ENCODE assay signal across 21 cellular contexts in genomic region chr10:71635251-71635866, GRCh38.
DNase-seq lines count a peak whose midpoint lies in the region; ATAC-seq and TF ChIP-seq lines count a peak whose summit lies in the region.
"Had no signal": no experiment of that assay in that cellular context is flagged by ENCODE, and none has a peak within 500 bp of the region (broad histone marks: within the 10 kb centered on the region; RNA-seq: fewer than 3 reads in every experiment).

No MANE protein-coding gene starts in this region.

- no peaks in the 10 kb centered on the region for H3K36me3 ChIP-seq in BLaER1
- H3K36me3 ChIP-seq in Karpas-422 (ENCODE audit: insufficient read depth, low read length), result no peaks in the 10 kb centered on the region
- no peaks in the 10 kb centered on the region for H3K36me3 ChIP-seq in liver (ENCODE audit: control insufficient read depth in 4 of 4, insufficient read depth in 3 of 4, low read depth in 1 of 4, low read length in 3 of 4)
- no peaks in the 10 kb centered on the region for H3K36me3 ChIP-seq in ovary
- H3K36me3 ChIP-seq: SJSA1 had no signal

- H3K9ac ChIP-seq in BLaER1 (no peak overlapping the region), Karpas-422 (ENCODE audit: low read length) (peak overlapping the region; percentile 22), liver (ENCODE audit: low read depth in 1 of 2, low read length in 2 of 2) (no peak overlapping the region)

- no peak for TF ChIP-seq POLR2A in ovary (IDR thresholded peaks at IDR 0.05)

- 25% methylated on average over 13 of the region's 13 CpGs for WGBS in liver
- WGBS in ovary, 3 donors, result 78 to 81% (median 80%) methylated on average over 13 of the region's 13 CpGs

- TF ChIP-seq RAD21 in liver (IDR thresholded peaks at IDR 0.05), result peak in 1 of 2 donors; percentile 6

- CTCF ChIA-PET in WTC11 (lab: Charles Lee), result interaction anchor here (0.9 to 5.8 kb wide), 9 partner anchors 9 to 72 kb away, joined by 3 to 36 read pairs (median 4); no protein-coding TSS in a partner anchor
- CTCF ChIA-PET in activated CD4-positive, alpha-beta T cell treated with anti-CD3 and anti-CD28 coated beads, Interleukin-2, amount 10 ng/mL, durations not matched to agents 7 days and 5 days (lab: Charles Lee), result no interaction called here

- H3K36me3 Mint-ChIP-seq in WTC11, result no peaks in the 10 kb centered on the region
- no peaks in the 10 kb centered on the region for H3K36me3 Mint-ChIP-seq in activated CD4-positive, alpha-beta T cell treated with anti-CD3 and anti-CD28 coated beads, Interleukin-2, amount 10 ng/mL, durations not matched to agents 7 days and 5 days (ENCODE audit: low read depth)
- H3K36me3 Mint-ChIP-seq: activated naive CD8-positive, alpha-beta T cell treated with anti-CD3 and anti-CD28 coated beads, Interleukin-2, amount 10 ng/mL, durations not matched to agents 7 days and 5 days; brain; natural killer cell treated with Interleukin-12 subunit alpha and Interleukin-12 subunit beta and Interleukin-15 and Interleukin-18, amount 100 ng/mL, for 72 hours had no signal

- no peaks in the 10 kb centered on the region for H3K79me2 ChIP-seq in Karpas-422 (ENCODE audit: low read length)

- H3K4me2 ChIP-seq in BLaER1, result peak overlapping the region; percentile 62
- H3K4me2 ChIP-seq in Karpas-422 (ENCODE audit: low read depth, low read length, poor library complexity, severe bottlenecking), result peak overlapping the region; percentile 42
- H3K4me2 ChIP-seq: A549 had no signal

- peak; percentile 23 for ATAC-seq in WTC11
- ATAC-seq: A549; natural killer cell treated with Interleukin-12 subunit alpha and Interleukin-12 subunit beta and Interleukin-15 and Interleukin-18, amount 100 ng/mL, for 72 hours had no signal

- no peaks in the 10 kb centered on the region for H4K20me1 ChIP-seq in BLaER1
- H4K20me1 ChIP-seq in Karpas-422 (ENCODE audit: insufficient read depth, low read depth, low read length), result no peaks in the 10 kb centered on the region

- DNase-seq in Karpas-422, result no peak
- no peak for DNase-seq in WTC11 (ENCODE audit: low spot score)
- DNase-seq in activated CD4-positive, alpha-beta T cell treated with anti-CD3 and anti-CD28 coated beads, Interleukin-2, amount 10 ng/mL, durations not matched to agents 7 days and 5 days, result no peak
- DNase-seq in GM03348 (ENCODE audit: low spot score), result no peak
- DNase-seq in activated CD8-positive, alpha-beta memory T cell treated with anti-CD3 and anti-CD28 coated beads, Interleukin-2, amount 50 U/mL, for 48 hours, result no peak
- DNase-seq in ovary, result no peak
- DNase-seq: activated CD4-positive, alpha-beta T cell treated with anti-CD3 and anti-CD28 coated beads for 1 hour; activated naive CD8-positive, alpha-beta T cell treated with anti-CD3 and anti-CD28 coated beads, Interleukin-2, amount 10 ng/mL, durations not matched to agents 7 days and 5 days; HCEC 1CT; mammary epithelial cell; NCI-H2081 treated with DMSO at 0.1 percent for 48 hours; stimulated activated CD4-positive, alpha-beta T cell treated with anti-CD3 and anti-CD28 coated beads, Interleukin-12 subunit alpha, Interleukin-12 subunit beta, amount 100 ng/mL, for 4 hours; stimulated activated CD8-positive, alpha-beta memory T cell treated with anti-CD3 and anti-CD28 coated beads, Interleukin-4, amount 100 ng/mL, for 48 hours had no signal

- H3K4me1 ChIP-seq in BLaER1 (peaks cover 62% of the 10 kb centered on the region), Karpas-422 (ENCODE audit: low read length) (peaks cover 53% of the 10 kb centered on the region), liver (ENCODE audit: control insufficient read depth in 4 of 4, insufficient read depth in 4 of 4, low read length in 3 of 4) (peaks cover 9 to 54% (median 45%) of the 10 kb centered on the region in 4 donors), ovary (ENCODE audit: insufficient read depth) (peaks cover 4% of the 10 kb centered on the region)
- H3K4me1 ChIP-seq: A549, SJSA1 had no signal

- H3K9me3 ChIP-seq in BLaER1, result no peaks in the 10 kb centered on the region
- no peaks in the 10 kb centered on the region for H3K9me3 ChIP-seq in Karpas-422 (ENCODE audit: low read length)
- H3K9me3 ChIP-seq in liver (ENCODE audit: control insufficient read depth in 4 of 4, low read length in 3 of 4), result no peaks in the 10 kb centered on the region
- no peaks in the 10 kb centered on the region for H3K9me3 ChIP-seq in ovary
- H3K9me3 ChIP-seq: A549, SJSA1 had no signal

- H3K4me3 ChIP-seq in BLaER1, result no peak overlapping the region
- H3K4me3 ChIP-seq in Karpas-422 (ENCODE audit: low read length), result no peak overlapping the region
- H3K4me3 ChIP-seq in liver (ENCODE audit: low read depth in 1 of 3, low read length in 3 of 3), result no peak overlapping the region
- no peak overlapping the region for H3K4me3 ChIP-seq in ovary
- H3K4me3 ChIP-seq: A549, coronary artery, SJSA1 had no signal

- intact Hi-C loops in ovary (cut with DNase I), result no loop called here

- H3K27ac ChIP-seq in BLaER1, result no peak overlapping the region
- H3K27ac ChIP-seq in Karpas-422 (ENCODE audit: low read length), result no peak overlapping the region; the same call in 1 of the 2 replicates
- H3K27ac ChIP-seq in liver (ENCODE audit: low read depth in 1 of 2, low read length in 2 of 2), result peak overlapping the region; percentile 17 to 43
- no peak overlapping the region for H3K27ac ChIP-seq in ovary
- H3K27ac ChIP-seq: A549, coronary artery, SJSA1 had no signal

- peaks cover 67% of the 10 kb centered on the region for H3K4me1 Mint-ChIP-seq in WTC11
- peaks cover 6% of the 10 kb centered on the region for H3K4me1 Mint-ChIP-seq in activated CD4-positive, alpha-beta T cell treated with anti-CD3 and anti-CD28 coated beads, Interleukin-2, amount 10 ng/mL, durations not matched to agents 7 days and 5 days

- no peak overlapping the region for H2AFZ ChIP-seq in Karpas-422 (ENCODE audit: low read length)

- H3K27me3 Mint-ChIP-seq in WTC11 (ENCODE audit: low read depth), result peaks cover 69% of the 10 kb centered on the region
- no peaks in the 10 kb centered on the region for H3K27me3 Mint-ChIP-seq in activated CD4-positive, alpha-beta T cell treated with anti-CD3 and anti-CD28 coated beads, Interleukin-2, amount 10 ng/mL, durations not matched to agents 7 days and 5 days

- H3K9me3 Mint-ChIP-seq in WTC11, result no peaks in the 10 kb centered on the region
- no peaks in the 10 kb centered on the region for H3K9me3 Mint-ChIP-seq in activated CD4-positive, alpha-beta T cell treated with anti-CD3 and anti-CD28 coated beads, Interleukin-2, amount 10 ng/mL, durations not matched to agents 7 days and 5 days
- H3K9me3 Mint-ChIP-seq: activated naive CD8-positive, alpha-beta T cell treated with anti-CD3 and anti-CD28 coated beads, Interleukin-2, amount 10 ng/mL, durations not matched to agents 7 days and 5 days; activated T-helper 1 cell treated with anti-CD3 and anti-CD28 coated beads, Interleukin-12 subunit alpha, Interleukin-12 subunit beta, Interleukin-2, Interleukin-4 antibody, amounts not matched to agents 30 ng/mL and 10 ng/mL and 1 ng/mL, durations not matched to agents 14 hours and 24 hours and 36 hours; natural killer cell treated with Interleukin-12 subunit alpha and Interleukin-12 subunit beta and Interleukin-15 and Interleukin-18, amount 100 ng/mL, for 72 hours had no signal

- POLR2A ChIA-PET in WTC11 (lab: Charles Lee), result no interaction called here
- POLR2A ChIA-PET in activated CD4-positive, alpha-beta T cell treated with anti-CD3 and anti-CD28 coated beads, Interleukin-2, amount 10 ng/mL, durations not matched to agents 7 days and 5 days (lab: Charles Lee), result interaction anchor here (0.6 kb wide), 1 partner anchor 18 kb away, joined by 4 read pairs; no protein-coding TSS in a partner anchor

- no peak overlapping the region for H3K4me3 Mint-ChIP-seq in WTC11
- no peak overlapping the region for H3K4me3 Mint-ChIP-seq in activated CD4-positive, alpha-beta T cell treated with anti-CD3 and anti-CD28 coated beads, Interleukin-2, amount 10 ng/mL, durations not matched to agents 7 days and 5 days
- H3K4me3 Mint-ChIP-seq: activated naive CD8-positive, alpha-beta T cell treated with anti-CD3 and anti-CD28 coated beads, Interleukin-2, amount 10 ng/mL, durations not matched to agents 7 days and 5 days; activated T-helper 1 cell treated with anti-CD3 and anti-CD28 coated beads, Interleukin-12 subunit alpha, Interleukin-12 subunit beta, Interleukin-2, Interleukin-4 antibody, amounts not matched to agents 30 ng/mL and 10 ng/mL and 1 ng/mL, durations not matched to agents 14 hours and 24 hours and 36 hours; brain; natural killer cell treated with Interleukin-12 subunit alpha and Interleukin-12 subunit beta and Interleukin-15 and Interleukin-18, amount 100 ng/mL, for 72 hours had no signal

- no peak overlapping the region for H3K27ac Mint-ChIP-seq in WTC11
- H3K27ac Mint-ChIP-seq in activated CD4-positive, alpha-beta T cell treated with anti-CD3 and anti-CD28 coated beads, Interleukin-2, amount 10 ng/mL, durations not matched to agents 7 days and 5 days, result no peak overlapping the region
- H3K27ac Mint-ChIP-seq: activated naive CD8-positive, alpha-beta T cell treated with anti-CD3 and anti-CD28 coated beads, Interleukin-2, amount 10 ng/mL, durations not matched to agents 7 days and 5 days; activated T-helper 1 cell treated with anti-CD3 and anti-CD28 coated beads, Interleukin-12 subunit alpha, Interleukin-12 subunit beta, Interleukin-2, Interleukin-4 antibody, amounts not matched to agents 30 ng/mL and 10 ng/mL and 1 ng/mL, durations not matched to agents 14 hours and 24 hours and 36 hours; natural killer cell treated with Interleukin-12 subunit alpha and Interleukin-12 subunit beta and Interleukin-15 and Interleukin-18, amount 100 ng/mL, for 72 hours had no signal

- no peak for TF ChIP-seq CTCF in WTC11 (IDR thresholded peaks at IDR 0.05)
- TF ChIP-seq CTCF in liver (IDR thresholded peaks at IDR 0.05; ENCODE audit: low read depth, low read length, missing input control), result no peak
- no peak for TF ChIP-seq CTCF in ovary (IDR thresholded peaks at IDR 0.05)

- no peak for TF ChIP-seq EP300 in ovary (IDR thresholded peaks at IDR 0.05)

- H3K27me3 ChIP-seq in BLaER1 (no peaks in the 10 kb centered on the region), Karpas-422 (ENCODE audit: low read length) (no peaks in the 10 kb centered on the region), liver (ENCODE audit: control insufficient read depth in 4 of 4, insufficient read depth in 4 of 4, low read length in 3 of 4) (no peaks in the 10 kb centered on the region), ovary (no peaks in the 10 kb centered on the region)
- H3K27me3 ChIP-seq: SJSA1 had no signal

- H3K9me2 ChIP-seq in Karpas-422 (replicated peaks; ENCODE audit: insufficient read depth, low read length), result no peaks in the 10 kb centered on the region

TF ChIP-seq in WTC11, 78 proteins besides CTCF, POLR2A, EP300 and RAD21 (continues in another document):
- TF ChIP-seq TEAD4 (CRISPR knock-in tag; IDR thresholded peaks at IDR 0.05), result no peak

TF ChIP-seq in liver, 16 proteins besides CTCF, POLR2A, EP300 and RAD21 (continues in another document):
- peak in 1 of 2 donors; percentile 25 for TF ChIP-seq HNF4A (conservative IDR thresholded peaks at IDR 0.05)
- TF ChIP-seq YY1 (IDR thresholded peaks at IDR 0.05), result no peak
- TF ChIP-seq HNF4G (IDR thresholded peaks at IDR 0.05), result no peak
- peak; percentile 32 for TF ChIP-seq SP1 (IDR thresholded peaks at IDR 0.05)

Comparison
In these comparisons a context has a peak if more than half of its experiments do, and no peak if none do; other contexts are left out.
1. H3K27ac ChIP-seq: peak in liver (2 of 2); none in BLaER1 (single experiment), Karpas-422 (single experiment) and ovary (0 of 2).